In genomic region chr13:45540864-45541263, GRCh38 we compare ENCODE assay signal across 26 cellular contexts.
"Had no signal": no experiment of that assay in that cellular context is flagged by ENCODE, and none has a peak within 500 bp of the region (broad histone marks: within the 10 kb centered on the region; RNA-seq: fewer than 3 reads in every experiment).

No MANE protein-coding gene starts in this region.

- H3K27me3 ChIP-seq: dorsolateral prefrontal cortex, esophagus squamous epithelium, gastrocnemius medialis, heart right ventricle, left lung had no signal

- ATAC-seq: esophagus mucosa, gastrocnemius medialis, heart right ventricle, left cardiac atrium, left lung, left ventricle myocardium superior, lower lobe of right lung had no signal

- FAIRE-seq: colon, endothelial cell of umbilical vein, islet of Langerhans, keratinocyte had no signal

- DNase-seq: dermis blood vessel endothelial cell; dorsolateral prefrontal cortex; effector CD4-positive, alpha-beta T cell; effector memory CD4-positive, alpha-beta T cell; erythroblast; esophagus squamous epithelium; foreskin fibroblast; foreskin melanocyte; gastrocnemius medialis; glutamatergic neuron; head of caudate nucleus; heart right ventricle; hippocampal formation; left cardiac atrium; left ventricle myocardium superior; lower lobe of right lung; mesendoderm; midbrain had no signal

- H3K4me3 ChIP-seq: coronary artery, dorsolateral prefrontal cortex, esophagus squamous epithelium, gastrocnemius medialis, heart right ventricle, left lung, lower lobe of right lung had no signal

- H3K27ac ChIP-seq: coronary artery, dorsolateral prefrontal cortex, epithelial cell of prostate, esophagus squamous epithelium, gastrocnemius medialis, heart right ventricle, left lung, lower lobe of right lung had no signal

- H3K4me1 ChIP-seq: esophagus squamous epithelium, gastrocnemius medialis, heart right ventricle, left lung, lower lobe of right lung had no signal

- H3K9me3 ChIP-seq: esophagus squamous epithelium, gastrocnemius medialis, heart right ventricle, left lung, lower lobe of right lung had no signal
